In the genomic region with DNA sequence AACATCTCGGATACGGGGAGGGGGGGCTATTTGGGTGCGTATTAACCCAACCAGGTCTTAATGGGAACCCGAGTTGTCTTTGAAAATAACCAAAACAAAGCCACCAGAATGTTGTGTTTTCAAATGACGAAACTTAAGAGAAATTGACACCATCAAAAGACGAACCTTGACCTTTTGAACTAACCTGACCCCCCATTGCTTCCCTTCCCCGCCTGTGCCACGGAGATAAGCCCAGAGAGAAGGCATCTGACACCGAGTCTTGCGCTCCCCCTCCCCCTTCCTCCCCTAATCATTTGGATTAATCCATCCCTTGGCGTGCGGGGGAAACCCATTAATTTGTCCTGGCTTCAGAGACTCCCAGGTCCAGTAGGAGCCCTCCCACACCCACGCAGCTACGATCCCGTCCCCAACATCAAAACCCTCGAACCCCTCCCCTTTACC, we compare ENCODE assay signal across 9 cellular contexts. TPM values are rescaled to one million over a fixed set of nuclear protein-coding genes. Genes with fewer than 3 reads are reported as not detected.
DNase-seq lines count a peak whose midpoint lies in the region; ATAC-seq and TF ChIP-seq lines count a peak whose summit lies in the region.
"Had no signal": no experiment of that assay in that cellular context is flagged by ENCODE, and none has a peak within 500 bp of the region (broad histone marks: within the 10 kb centered on the region; RNA-seq: fewer than 3 reads in every experiment).

No MANE protein-coding gene starts in this region.

- no peak overlapping the region for H3K4me3 ChIP-seq in CD8-positive, alpha-beta T cell (ENCODE audit: low read depth, low read length)

- H3K9me3 Mint-ChIP-seq in CD8-positive, alpha-beta T cell = no peaks in the 10 kb centered on the region
- H3K9me3 Mint-ChIP-seq in natural killer cell = no peaks in the 10 kb centered on the region

- no peaks in the 10 kb centered on the region for H3K9me3 ChIP-seq in CD8-positive, alpha-beta T cell (ENCODE audit: low read length)

- CTCF ChIA-PET in CD8-positive, alpha-beta T cell (lab: Charles Lee) = no interaction called here

- DNase-seq in CD8-positive, alpha-beta T cell = no peak
- DNase-seq in NCI-H1930 (lab: John Stamatoyannopoulos, UW) = peak; percentile 63 to 75
- peak; percentile 23 for DNase-seq in cerebellum (ENCODE audit: low spot score)
- DNase-seq in natural killer cell = no peak
- no peak for DNase-seq in superior temporal gyrus (ENCODE audit: extremely low spot score)
- no peak for DNase-seq in glomerular visceral epithelial cell (ENCODE audit: extremely low spot score)
- DNase-seq in DMS 273 treated with DMSO at 0.1 percent for 48 hours (lab: John Stamatoyannopoulos, UW) = no peak

- H3K27ac ChIP-seq in CD8-positive, alpha-beta T cell (ENCODE audit: low read depth, low read length) = no peak overlapping the region

- no peaks in the 10 kb centered on the region for H3K36me3 ChIP-seq in CD8-positive, alpha-beta T cell (ENCODE audit: insufficient read depth, low read length)

- H3K4me3 Mint-ChIP-seq in CD8-positive, alpha-beta T cell = peak overlapping the region; percentile 67
- H3K4me3 Mint-ChIP-seq in natural killer cell = peak overlapping the region; percentile 45

- intact Hi-C loops in CD8-positive, alpha-beta T cell (cut with DNase I, micrococcal nuclease) = loop anchor here in 1 of 2 experiments (10.0 kb wide), 1 partner anchor 592 kb away; no protein-coding TSS in a partner anchor
- intact Hi-C loops in natural killer cell (cut with micrococcal nuclease) = no loop called here

- ATAC-seq in CD8-positive, alpha-beta T cell = no peak
- ATAC-seq in natural killer cell (no peak), HG03342 (IDR thresholded peaks at IDR 0.05; ENCODE audit: unreplicated experiment) (no peak)

- no peak for TF ChIP-seq CTCF in CD8-positive, alpha-beta T cell (IDR thresholded peaks at IDR 0.05)
- TF ChIP-seq CTCF in natural killer cell (IDR thresholded peaks at IDR 0.05) = no peak

- peaks cover 40% of the 10 kb centered on the region for H3K4me1 ChIP-seq in CD8-positive, alpha-beta T cell (ENCODE audit: insufficient read depth, low read length)

- peaks cover 36% of the 10 kb centered on the region for H3K4me1 Mint-ChIP-seq in CD8-positive, alpha-beta T cell (ENCODE audit: low read depth)
- H3K4me1 Mint-ChIP-seq in natural killer cell = peaks cover 12 to 45% of the 10 kb centered on the region in 2 donors

- no peaks in the 10 kb centered on the region for H3K36me3 Mint-ChIP-seq in CD8-positive, alpha-beta T cell
- no peaks in the 10 kb centered on the region for H3K36me3 Mint-ChIP-seq in natural killer cell

- no peak overlapping the region for H3K27ac Mint-ChIP-seq in CD8-positive, alpha-beta T cell
- H3K27ac Mint-ChIP-seq in natural killer cell = no peak overlapping the region

- POLR2A ChIA-PET in CD8-positive, alpha-beta T cell (lab: Charles Lee) = no interaction called here

- H3K27me3 ChIP-seq in CD8-positive, alpha-beta T cell (ENCODE audit: insufficient read depth, low read length) = peaks cover 9% of the 10 kb centered on the region

- H3K27me3 Mint-ChIP-seq in CD8-positive, alpha-beta T cell (ENCODE audit: low read depth) = peaks cover 35% of the 10 kb centered on the region
- peaks cover 38 to 43% of the 10 kb centered on the region in 2 donors for H3K27me3 Mint-ChIP-seq in natural killer cell (ENCODE audit: low read depth in 2 of 2)

RNA-seq across cellular contexts. Expression of a gene that starts 4.5 kb away (rescaled TPM):
- 1 to 10 TPM; 1.3 to 1.6 TPM for total RNA-seq in CD8-positive, alpha-beta T cell
- total RNA-seq in cerebellum = 5.7 TPM
- total RNA-seq in natural killer cell = 1 to 10 TPM in 1 of 3 donors, under 1 TPM in 2; 0.25 to 1.2 (median 0.28) TPM

RNA-seq across cellular contexts. Expression of a gene that starts 20.0 kb away (rescaled TPM):
- total RNA-seq in CD8-positive, alpha-beta T cell = not detected
- total RNA-seq in cerebellum (not detected), natural killer cell (under 1 TPM in 2 of 3 donors, not detected in 1; 0.24 to 0.32 TPM)
- total RNA-seq: M059J had no signal

RNA-seq across cellular contexts. Expression of a gene that starts 40.9 kb away (rescaled TPM):
- 10 to 100 TPM; 18.8 to 21.4 TPM for total RNA-seq in CD8-positive, alpha-beta T cell
- 17.9 TPM for total RNA-seq in cerebellum
- 10 to 100 TPM; 23.0 to 28.7 (median 26.4) TPM for total RNA-seq in natural killer cell

RNA-seq across cellular contexts. Expression of a gene that starts 46.0 kb away (rescaled TPM):
- total RNA-seq in CD8-positive, alpha-beta T cell = 100 to 1,000 TPM; 510 to 518 TPM
- 387 TPM for total RNA-seq in cerebellum
- 100 to 1,000 TPM; 276 to 295 (median 291) TPM for total RNA-seq in natural killer cell

Comparison
In these comparisons a context has a peak if more than half of its experiments do, and no peak if none do; other contexts are left out.
1. DNase-seq: peak in NCI-H1930 (2 of 2) and cerebellum (single experiment); none in CD8-positive, alpha-beta T cell (0 of 7), natural killer cell (single experiment), superior temporal gyrus (single experiment), glomerular visceral epithelial cell (single experiment) and DMS 273 treated with DMSO at 0.1 percent for 48 hours (single experiment).